ENCODE assay signal across 14 cellular contexts in genomic region chr2:29532451-29532850, GRCh38.
"Had no signal": no experiment of that assay in that cellular context is flagged by ENCODE, and none has a peak within 500 bp of the region (broad histone marks: within the 10 kb centered on the region; RNA-seq: fewer than 3 reads in every experiment).

No MANE protein-coding gene starts in this region.

- H3K27me3 ChIP-seq: ascending aorta, colonic mucosa had no signal

- H3K4me3 ChIP-seq: ascending aorta, colonic mucosa, prostate gland had no signal

- H3K4me1 ChIP-seq: ascending aorta, colonic mucosa, prostate gland had no signal

- H3K36me3 ChIP-seq: ascending aorta, colonic mucosa, prostate gland had no signal

- FAIRE-seq: endometrium, urothelium cell line had no signal

- H3K27ac ChIP-seq: ascending aorta, colonic mucosa, prostate gland had no signal

- DNase-seq: activated CD4-positive, alpha-beta T cell treated with anti-CD3 and anti-CD28 coated beads, Interleukin-2, amount 50 U/mL, for 1 hour; activated CD8-positive, alpha-beta memory T cell treated with anti-CD3 and anti-CD28 coated beads for 24 hours; activated naive CD8-positive, alpha-beta T cell treated with anti-CD3 and anti-CD28 coated beads, Interleukin-2, amount 10 ng/mL, durations not matched to agents 7 days and 5 days; colonic mucosa; foreskin melanocyte; stimulated activated CD4-positive, alpha-beta T cell treated with anti-CD3 and anti-CD28 coated beads, Interleukin-12 subunit alpha, Interleukin-12 subunit beta, amount 100 ng/mL, for 4 hours; stimulated activated CD4-positive, alpha-beta T cell treated with anti-CD3 and anti-CD28 coated beads, Interleukin-2, amount 100 ng/mL, for 24 hours had no signal

- H3K9me3 ChIP-seq: ascending aorta, colonic mucosa, prostate gland had no signal

- ATAC-seq: activated CD4-positive, CD25-positive, alpha-beta regulatory T cell treated with anti-CD3 and anti-CD28 coated beads, Interleukin-2, amount 50 U/mL, for 24 hours; sciatic nerve; stimulated activated effector memory CD8-positive, alpha-beta T cell treated with anti-CD3 and anti-CD28 coated beads, Interleukin-12 subunit alpha, Interleukin-12 subunit beta, amount 100 ng/mL, for 72 hours had no signal
